ENCODE assay signal across 1 cellular context in genomic region chr1:209400351-209401220, GRCh38.
TF ChIP-seq lines count a peak whose summit lies in the region.

No MANE protein-coding gene starts in this region.

TF ChIP-seq in H1, 55 proteins besides CTCF, POLR2A, EP300 and RAD21:
- TF ChIP-seq SP1 (IDR thresholded peaks at IDR 0.05; ENCODE audit: low read depth, low read length), result no peak
- no peak for TF ChIP-seq TAF7 (optimal IDR thresholded peaks at IDR 0.05; ENCODE audit: borderline replicate concordance, low read depth, low read length)
- no peak for TF ChIP-seq GABPA (IDR thresholded peaks at IDR 0.05; ENCODE audit: borderline replicate concordance, insufficient read depth, low read length)
- TF ChIP-seq SIRT6 (IDR thresholded peaks at IDR 0.05; ENCODE audit: low read length), result no peak
- no peak for TF ChIP-seq POLR2AphosphoS5 (IDR thresholded peaks at IDR 0.05; ENCODE audit: low read depth, low read length)
- TF ChIP-seq SP4 (IDR thresholded peaks at IDR 0.05; ENCODE audit: low read length), result no peak
- no peak for TF ChIP-seq CBX8 (IDR thresholded peaks at IDR 0.05; ENCODE audit: borderline replicate concordance, low read depth, low read length)
- no peak for TF ChIP-seq RFX5 (IDR thresholded peaks at IDR 0.05; ENCODE audit: borderline replicate concordance, low read depth, low read length)
- no peak for TF ChIP-seq KDM4A (IDR thresholded peaks at IDR 0.05; ENCODE audit: low read depth, low read length, severe bottlenecking)
- TF ChIP-seq SUZ12 (IDR thresholded peaks at IDR 0.05; ENCODE audit: low read length), result no peak
- no peak for TF ChIP-seq ATF2 (IDR thresholded peaks at IDR 0.05; ENCODE audit: low read length)
